ENCODE assay signal across 32 cellular contexts in genomic region chr9:21523021-21524014, GRCh38. TPM values are rescaled to one million over a fixed set of nuclear protein-coding genes. Genes with fewer than 3 reads are reported as not detected.
"Had no signal": no experiment of that assay in that cellular context is flagged by ENCODE, and none has a peak within 500 bp of the region (broad histone marks: within the 10 kb centered on the region; RNA-seq: fewer than 3 reads in every experiment).

No MANE protein-coding gene starts in this region.

- H3K27me3 ChIP-seq: ascending aorta, MG63, SJSA1 had no signal

- H3K4me1 ChIP-seq: ascending aorta, SJSA1 had no signal

- H3K36me3 ChIP-seq: ascending aorta had no signal

- DNase-seq: activated B cell treated with CpG ODN at 0.5 μM for 24 hours; activated CD4-positive, alpha-beta memory T cell treated with anti-CD3 and anti-CD28 coated beads for 36 hours; activated CD4-positive, alpha-beta T cell treated with anti-CD3 and anti-CD28 coated beads for 1 hour; activated CD4-positive, alpha-beta T cell treated with anti-CD3 and anti-CD28 coated beads, Interleukin-2, amount 10 ng/mL, durations not matched to agents 7 days and 5 days; activated CD8-positive, alpha-beta memory T cell treated with anti-CD3 and anti-CD28 coated beads for 24 hours; activated effector memory CD4-positive, alpha-beta T cell treated with anti-CD3 and anti-CD28 coated beads, Interleukin-2, amount 50 U/mL, for 16 hours; activated naive CD4-positive, alpha-beta T cell treated with Interleukin-2 at 50 U/mL for 16 hours; activated naive CD8-positive, alpha-beta T cell treated with anti-CD3 and anti-CD28 coated beads, Interleukin-2, amount 50 U/mL, for 24 hours; activated T-cell treated with anti-CD3 and anti-CD28 coated beads, Interleukin-2, amount 50 U/mL, for 4 hours; amniotic stem cell; cerebellar nuclear complex; MG63; MV-4-11; NCI-H1092 treated with DMSO at 0.1 percent for 48 hours; NCI-H1436; NCI-H1694 treated with DMSO at 0.1 percent for 48 hours; NCI-H2029 treated with DMSO at 0.1 percent for 48 hours; NCI-H345; NCI-H510A; NCI-H526 treated with DMSO at 0.1 percent for 48 hours; NCI-H82; SHP77; T-helper 17 cell; T-helper 9 cell had no signal

- ATAC-seq: activated naive CD4-positive, alpha-beta T cell treated with anti-CD3 and anti-CD28 coated beads, Interleukin-2, amount 50 U/mL, for 72 hours; activated naive CD8-positive, alpha-beta T cell treated with anti-CD3 and anti-CD28 coated beads, Interleukin-2, amount 50 U/mL, for 24 hours; activated T-cell treated with anti-CD3 and anti-CD28 coated beads, Interleukin-2, amount 50 U/mL, for 4 hours; T-helper 17 cell had no signal

- H3K9me3 ChIP-seq: ascending aorta, SJSA1 had no signal

- FAIRE-seq: colon, TTC549 had no signal

- H3K27ac ChIP-seq: ascending aorta, RWPE1, SJSA1 had no signal

- H3K4me3 ChIP-seq: ascending aorta, MG63, SJSA1 had no signal

RNA-seq across cellular contexts. Expression of gene IFNE, which starts 41.2 kb away (rescaled TPM):
- total RNA-seq: activated B cell treated with CpG ODN at 0.5 μM for 24 hours; activated CD4-positive, alpha-beta memory T cell treated with anti-CD3 and anti-CD28 coated beads for 36 hours; activated CD4-positive, alpha-beta T cell treated with anti-CD3 and anti-CD28 coated beads, Interleukin-2, amount 10 ng/mL, durations not matched to agents 7 days and 5 days; activated naive CD4-positive, alpha-beta T cell treated with anti-CD3 and anti-CD28 coated beads, Interleukin-2, amount 50 U/mL, for 72 hours; activated T-cell treated with anti-CD3 and anti-CD28 coated beads, Interleukin-2, amount 50 U/mL, for 4 hours; ascending aorta; cardiac septum; OCI-LY7; T-helper 17 cell had no signal
